In genomic region chr9:38008168-38009034, GRCh38 we compare ENCODE assay signal across 8 cellular contexts.
DNase-seq lines count a peak whose midpoint lies in the region; ATAC-seq and TF ChIP-seq lines count a peak whose summit lies in the region.

No MANE protein-coding gene starts in this region.

- no peaks in the 10 kb centered on the region for H3K27me3 ChIP-seq in adrenal gland

- H3K4me3 ChIP-seq in adrenal gland: no peak overlapping the region

- no peak overlapping the region for H3K4me3 Mint-ChIP-seq in activated naive CD4-positive, alpha-beta T cell treated with anti-CD3 and anti-CD28 coated beads, Interleukin-2, amount 50 U/mL, for 24 hours
- peak overlapping the region in 4 of 5 donors; percentile 40 to 76 (median 74) for H3K4me3 Mint-ChIP-seq in immature natural killer cell

- WGBS in adrenal gland, 4 donors: 57 to 68% (median 66%) methylated on average over 8 to 10 of the region's 10 CpGs

- no peak overlapping the region for H3K27ac ChIP-seq in adrenal gland

- H3K4me1 ChIP-seq in adrenal gland (replicated peaks in 1 of 2): peaks cover 5 to 21% of the 10 kb centered on the region in 2 donors

- no peak for DNase-seq in activated naive CD4-positive, alpha-beta T cell treated with anti-CD3 and anti-CD28 coated beads, Interleukin-2, amount 50 U/mL, for 16 hours
- DNase-seq in NCI-H748 treated with DMSO at 0.1 percent for 48 hours (lab: John Stamatoyannopoulos, UW) (peak; percentile 26), adrenal gland (peak in 4 of 7 donors; percentile 32 to 42 (median 37)), immature natural killer cell (peak; percentile 41 to 54 (median 54)), NCI-H345 (lab: John Stamatoyannopoulos, UW) (no peak)
- DNase-seq in stimulated activated CD4-positive, alpha-beta T cell treated with anti-CD3 and anti-CD28 coated beads, TNF-alpha, amount 100 ng/mL, for 24 hours (ENCODE audit: low read depth in 3 of 3): peak in 2 of 3 experiments; percentile 27 to 66

- TF ChIP-seq POLR2A in adrenal gland (IDR thresholded peaks at IDR 0.05): no peak

- H3K36me3 ChIP-seq in adrenal gland (replicated peaks in 1 of 2): no peaks in the 10 kb centered on the region

- peak; percentile 88 for ATAC-seq in HG02938 (IDR thresholded peaks at IDR 0.05; ENCODE audit: unreplicated experiment)

- TF ChIP-seq CTCF in adrenal gland (IDR thresholded peaks at IDR 0.05): no peak

- no peaks in the 10 kb centered on the region for H3K9me3 Mint-ChIP-seq in activated naive CD4-positive, alpha-beta T cell treated with anti-CD3 and anti-CD28 coated beads, Interleukin-2, amount 50 U/mL, for 24 hours
- H3K9me3 Mint-ChIP-seq in immature natural killer cell: no peaks in the 10 kb centered on the region

- no peaks in the 10 kb centered on the region for H3K36me3 Mint-ChIP-seq in activated naive CD4-positive, alpha-beta T cell treated with anti-CD3 and anti-CD28 coated beads, Interleukin-2, amount 50 U/mL, for 24 hours
- peaks cover 0 to 3% (median 0%) of the 10 kb centered on the region in 3 donors for H3K36me3 Mint-ChIP-seq in immature natural killer cell

- H3K4me1 Mint-ChIP-seq in activated naive CD4-positive, alpha-beta T cell treated with anti-CD3 and anti-CD28 coated beads, Interleukin-2, amount 50 U/mL, for 24 hours: peaks cover 10% of the 10 kb centered on the region
- peaks cover 27 to 42% of the 10 kb centered on the region in 2 donors for H3K4me1 Mint-ChIP-seq in immature natural killer cell

- no peaks in the 10 kb centered on the region for H3K9me3 ChIP-seq in adrenal gland (replicated peaks in 1 of 3)

- no peaks in the 10 kb centered on the region for H3K27me3 Mint-ChIP-seq in activated naive CD4-positive, alpha-beta T cell treated with anti-CD3 and anti-CD28 coated beads, Interleukin-2, amount 50 U/mL, for 24 hours
- H3K27me3 Mint-ChIP-seq in immature natural killer cell (ENCODE audit: low read depth in 3 of 3): peaks cover 3 to 5% (median 3%) of the 10 kb centered on the region in 3 donors

- peak overlapping the region; percentile 84 for H3K27ac Mint-ChIP-seq in activated naive CD4-positive, alpha-beta T cell treated with anti-CD3 and anti-CD28 coated beads, Interleukin-2, amount 50 U/mL, for 24 hours
- H3K27ac Mint-ChIP-seq in immature natural killer cell: peak overlapping the region; percentile 83 to 91 (median 86)

- intact Hi-C loops in adrenal gland (cut with DNase I): no loop called here

Comparison
In these comparisons a context has a peak if more than half of its experiments do, and no peak if none do; other contexts are left out.
1. DNase-seq: peak in NCI-H748 treated with DMSO at 0.1 percent for 48 hours (single experiment), adrenal gland (4 of 7), immature natural killer cell (3 of 3) and stimulated activated CD4-positive, alpha-beta T cell treated with anti-CD3 and anti-CD28 coated beads, TNF-alpha, amount 100 ng/mL, for 24 hours (2 of 3); none in activated naive CD4-positive, alpha-beta T cell treated with anti-CD3 and anti-CD28 coated beads, Interleukin-2, amount 50 U/mL, for 16 hours (single experiment) and NCI-H345 (single experiment).